ENCODE assay signal across 8 cellular contexts in the genomic region with DNA sequence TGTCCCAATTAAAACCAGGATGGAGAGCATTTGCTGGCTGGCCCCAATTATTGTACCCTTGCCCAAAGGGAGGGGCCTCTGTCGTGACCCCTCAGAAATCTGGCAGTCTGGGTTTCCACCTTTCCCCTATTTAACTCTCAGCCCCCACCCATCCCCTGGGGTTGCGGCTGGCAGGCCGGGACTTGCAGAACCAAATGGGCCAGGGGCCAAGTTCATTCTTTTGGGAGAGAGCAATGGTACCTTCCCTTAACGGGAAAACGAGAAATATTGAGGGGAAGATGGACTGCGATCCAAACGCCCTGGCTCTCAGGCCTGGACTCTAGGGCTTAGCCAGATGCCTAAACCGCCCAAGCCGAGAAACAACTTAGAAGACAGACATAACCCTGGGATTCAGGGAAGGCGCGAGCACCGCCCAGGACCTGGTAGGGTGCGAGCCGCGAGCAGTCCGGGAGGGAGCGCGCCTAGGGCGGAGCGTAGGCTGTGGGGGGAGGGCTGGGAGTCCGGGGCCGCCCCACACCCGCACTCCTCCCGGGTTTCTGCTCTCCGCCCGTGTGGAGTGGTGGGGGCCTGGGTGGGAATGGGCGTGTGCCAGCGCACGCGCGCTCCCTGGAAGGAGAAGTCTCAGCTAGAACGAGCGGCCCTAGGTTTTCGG. TPM values are rescaled to one million over a fixed set of nuclear protein-coding genes. Genes with fewer than 3 reads are reported as not detected.
DNase-seq lines count a peak whose midpoint lies in the region; ATAC-seq and TF ChIP-seq lines count a peak whose summit lies in the region.

A gene with protein sequence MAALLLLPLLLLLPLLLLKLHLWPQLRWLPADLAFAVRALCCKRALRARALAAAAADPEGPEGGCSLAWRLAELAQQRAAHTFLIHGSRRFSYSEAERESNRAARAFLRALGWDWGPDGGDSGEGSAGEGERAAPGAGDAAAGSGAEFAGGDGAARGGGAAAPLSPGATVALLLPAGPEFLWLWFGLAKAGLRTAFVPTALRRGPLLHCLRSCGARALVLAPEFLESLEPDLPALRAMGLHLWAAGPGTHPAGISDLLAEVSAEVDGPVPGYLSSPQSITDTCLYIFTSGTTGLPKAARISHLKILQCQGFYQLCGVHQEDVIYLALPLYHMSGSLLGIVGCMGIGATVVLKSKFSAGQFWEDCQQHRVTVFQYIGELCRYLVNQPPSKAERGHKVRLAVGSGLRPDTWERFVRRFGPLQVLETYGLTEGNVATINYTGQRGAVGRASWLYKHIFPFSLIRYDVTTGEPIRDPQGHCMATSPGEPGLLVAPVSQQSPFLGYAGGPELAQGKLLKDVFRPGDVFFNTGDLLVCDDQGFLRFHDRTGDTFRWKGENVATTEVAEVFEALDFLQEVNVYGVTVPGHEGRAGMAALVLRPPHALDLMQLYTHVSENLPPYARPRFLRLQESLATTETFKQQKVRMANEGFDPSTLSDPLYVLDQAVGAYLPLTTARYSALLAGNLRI (plus strand): TSS at position 628 of the 652 bp plus-strand sequence. CDS start 91 bp downstream, outside the sequence.

- POLR2A ChIA-PET in HEK293 (lab: Yijun Ruan, JAX): interaction anchor here (0.6 to 1.6 kb wide), 14 partner anchors 9 to 226 kb away, joined by 3 to 9 read pairs (median 5); partner anchors contain the start of genes CHTOP, CREB3L4, INTS3 and JTB

- peak within 1 kb of the TSS; percentile 74 for H3K27ac ChIP-seq in HEK293 (ENCODE audit: extremely low read depth, low read depth, low read length)
- peak within 1 kb of the TSS; percentile 92 to 93 for H3K27ac ChIP-seq in ascending aorta

- intact Hi-C loops in ascending aorta (cut with DNase I): loop anchor here (2.0 to 10.0 kb wide), 3 partner anchors 24 to 240 kb away; partner anchors contain the start of gene S100A6
- intact Hi-C loops in left ventricle myocardium superior (cut with micrococcal nuclease): loop anchor here (5.0 kb wide), 1 partner anchor 98 kb away; the partner anchor contains the start of gene NPR1
- intact Hi-C loops in posterior cingulate gyrus (cut with DNase I): loop anchor here (10.0 kb wide), 1 partner anchor 100 kb away; the partner anchor contains the start of genes ILF2 and NPR1

- H3K4me1 ChIP-seq in HEK293 (ENCODE audit: control insufficient read depth, insufficient read depth, low read length) (peaks cover 8% of the 10 kb centered on the region), ascending aorta (peaks cover 22 to 54% of the 10 kb centered on the region in 2 donors)

- H3K27me3 ChIP-seq in ascending aorta: no peaks in the 10 kb centered on the region

- peak within 1 kb of the TSS; percentile 60 for H3K4me3 ChIP-seq in HEK293 (ENCODE audit: low read depth, low read length)
- peak within 1 kb of the TSS; percentile 78 to 85 for H3K4me3 ChIP-seq in ascending aorta

- H3K36me3 ChIP-seq in HEK293 (ENCODE audit: control insufficient read depth in 2 of 2, insufficient read depth in 1 of 2, low read length in 2 of 2) (peaks cover 0 to 52% of the 10 kb centered on the region in 2 experiments; a peak in 2 of 3 replicates), ascending aorta (peaks cover 39 to 41% of the 10 kb centered on the region in 2 donors)

- CTCF ChIA-PET in HEK293 (lab: Yijun Ruan, JAX): interaction anchor here (0.6 to 2.7 kb wide), 5 partner anchors 97 to 423 kb away, joined by 3 to 12 read pairs (median 5); partner anchors contain the start of gene RAB13

- no peaks in the 10 kb centered on the region for H3K9me3 ChIP-seq in HEK293 (ENCODE audit: control insufficient read depth, insufficient read depth, low read depth, low read length)
- H3K9me3 ChIP-seq in ascending aorta: no peaks in the 10 kb centered on the region

- DNase-seq in EL (peak; percentile 60), NCI-H2171 treated with DMSO at 0.1 percent for 48 hours (lab: John Stamatoyannopoulos, UW) (peak; percentile 73), ascending aorta (ENCODE audit: low spot score in 2 of 2) (peak in 1 of 2 donors; percentile 91), left ventricle myocardium superior (peak; percentile 89), posterior cingulate gyrus (peak; percentile 43 to 96 (median 65))
- no peak for DNase-seq in activated CD4-positive, CD25-positive, alpha-beta regulatory T cell (lab: John Stamatoyannopoulos, UW)

- TF ChIP-seq CTCF in HEK293 (tag by site-specific recombination; IDR thresholded peaks at IDR 0.05): no peak
- no peak for TF ChIP-seq CTCF in ascending aorta (IDR thresholded peaks at IDR 0.05)

- peak; percentile 87 for ATAC-seq in left ventricle myocardium superior
- ATAC-seq in HG03469 (IDR thresholded peaks at IDR 0.05; ENCODE audit: unreplicated experiment): no peak

TF ChIP-seq in HEK293, 187 proteins besides CTCF, POLR2A, EP300 and RAD21 (continues in another document):
- TF ChIP-seq ZBTB26 (tag by site-specific recombination; optimal IDR thresholded peaks at IDR 0.05) (no peak), ZNF621 (tag by site-specific recombination; IDR thresholded peaks at IDR 0.05) (no peak), OVOL3 (tag by site-specific recombination; IDR thresholded peaks at IDR 0.05) (no peak), ZNF843 (tag by site-specific recombination; IDR thresholded peaks at IDR 0.05) (peak; percentile 33; the same call in 1 of the 2 replicates), BCL11B (tag by site-specific recombination; IDR thresholded peaks at IDR 0.05; ENCODE audit: low read depth) (no peak), ZNF514 (tag by site-specific recombination; IDR thresholded peaks at IDR 0.05) (no peak), ZBTB17 (tag by site-specific recombination; IDR thresholded peaks at IDR 0.05) (peak; percentile 76), KLF8 (tag by site-specific recombination; IDR thresholded peaks at IDR 0.05) (peak; percentile 93), ZSCAN4 (tag by site-specific recombination; IDR thresholded peaks at IDR 0.05) (no peak), ZNF707 (tag by site-specific recombination; IDR thresholded peaks at IDR 0.05) (no peak), ZNF626 (tag by site-specific recombination; IDR thresholded peaks at IDR 0.05) (no peak), ZXDB (tag by site-specific recombination; IDR thresholded peaks at IDR 0.05) (peak; percentile 83; the same call in 1 of the 2 replicates), ZNF600 (tag by site-specific recombination; IDR thresholded peaks at IDR 0.05) (peak; percentile 94), ZNF324 (tag by site-specific recombination; IDR thresholded peaks at IDR 0.05) (no peak), ZNF211 (tag by site-specific recombination; IDR thresholded peaks at IDR 0.05; ENCODE audit: low read depth) (no peak), PRDM1 (tag by site-specific recombination; IDR thresholded peaks at IDR 0.05) (0 out of 2 replicates have a peak, but pooled peaks have one; percentile 10), ZBTB8A (tag by site-specific recombination; IDR thresholded peaks at IDR 0.05) (peak; percentile 38; the same call in 1 of the 2 replicates), TRIM28 (IDR thresholded peaks at IDR 0.05; ENCODE audit: borderline replicate concordance, low read length) (no peak), ZBTB7A (tag by site-specific recombination; IDR thresholded peaks at IDR 0.05; ENCODE audit: low read depth) (peak; percentile 77; the same call in 1 of the 2 replicates), PRDM10 (tag by site-specific recombination; IDR thresholded peaks at IDR 0.05) (peak; percentile 91), ZNF366 (tag by site-specific recombination; conservative IDR thresholded peaks at IDR 0.05) (peak; percentile 55)

RNA-seq across cellular contexts. Expression of the gene that starts here (rescaled TPM):
- total RNA-seq in ascending aorta (315 TPM), left ventricle myocardium superior (9.8 TPM)

Comparison
In these comparisons a context has a peak if more than half of its experiments do, and no peak if none do; other contexts are left out.
1. RNA of the gene that starts here (total RNA-seq): 315 TPM in ascending aorta (single experiment); 9.8 TPM in left ventricle myocardium superior (single experiment); every median in the first group is over 10 times any median in the second.
2. DNase-seq: peak in EL (single experiment), NCI-H2171 treated with DMSO at 0.1 percent for 48 hours (single experiment), left ventricle myocardium superior (single experiment) and posterior cingulate gyrus (10 of 10); none in activated CD4-positive, CD25-positive, alpha-beta regulatory T cell (0 of 4).